ENCODE assay signal across 27 cellular contexts in genomic region chr6:99233219-99233618, GRCh38.
"Had no signal": no experiment of that assay in that cellular context is flagged by ENCODE, and none has a peak within 500 bp of the region (broad histone marks: within the 10 kb centered on the region; RNA-seq: fewer than 3 reads in every experiment).

No MANE protein-coding gene starts in this region.

- H3K4me3 ChIP-seq: left lung, lower lobe of right lung, neural progenitor cell, right atrium auricular region, right lobe of liver, smooth muscle cell, stomach, testis, thyroid gland, transverse colon, upper lobe of right lung had no signal

- H3K36me3 ChIP-seq: left lung, lower lobe of right lung, neural progenitor cell, neutrophil, right atrium auricular region, right lobe of liver, stomach, thyroid gland, transverse colon, upper lobe of right lung had no signal

- H3K27me3 ChIP-seq: neural progenitor cell, right atrium auricular region, right lobe of liver, testis, thyroid gland, transverse colon, upper lobe of right lung had no signal

- DNase-seq: hypothalamus; immature natural killer cell; kidney; left colon; left lung; lower lobe of right lung; mammary epithelial cell; mesenchymal stem cell; naive B cell; natural killer cell; nephron progenitor cell; occipital lobe; right lobe of liver; stimulated activated CD4-positive, alpha-beta T cell treated with anti-CD3 and anti-CD28 coated beads, Interleukin-2, amount 100 ng/mL, for 24 hours; stimulated activated CD4-positive, alpha-beta T cell treated with anti-CD3 and anti-CD28 coated beads, Interleukin-4, amount 100 ng/mL, for 1 hour; stimulated activated naive B cell treated with anti-CD40 and anti-IgM and Interleukin-4, amounts not matched to agents 10 μg/mL and 1 μg/mL and 100 μg/mL, for 72 hours; stimulated activated naive CD8-positive, alpha-beta T cell treated with anti-CD3 and anti-CD28 coated beads, Interleukin-15, Interleukin-2, amounts not matched to agents 100 U/mL and 50 U/mL, for 24 hours; stomach; testis; thyroid gland; transverse colon; upper lobe of right lung had no signal

- H3K9me3 ChIP-seq: left lung, lower lobe of right lung, neutrophil, right atrium auricular region, right lobe of liver, stomach, testis, thyroid gland, transverse colon, upper lobe of right lung had no signal

- H3K27ac ChIP-seq: left lung, lower lobe of right lung, neural progenitor cell, neutrophil, parathyroid adenoma, right atrium auricular region, right lobe of liver, stomach, testis, thyroid gland, transverse colon, upper lobe of right lung had no signal

- H3K4me1 ChIP-seq: left lung, lower lobe of right lung, parathyroid adenoma, right atrium auricular region, right lobe of liver, stomach, testis, transverse colon, upper lobe of right lung had no signal

- ATAC-seq: left colon; left lung; lower lobe of right lung; natural killer cell; right lobe of liver; stimulated activated naive B cell treated with anti-CD40 and anti-IgM and Interleukin-4, amounts not matched to agents 10 μg/mL and 1 μg/mL and 100 μg/mL, for 72 hours; stimulated activated naive CD8-positive, alpha-beta T cell treated with anti-CD3 and anti-CD28 coated beads, Interleukin-15, Interleukin-2, amounts not matched to agents 100 U/mL and 50 U/mL, for 24 hours; upper lobe of right lung had no signal
